In the genomic region with DNA sequence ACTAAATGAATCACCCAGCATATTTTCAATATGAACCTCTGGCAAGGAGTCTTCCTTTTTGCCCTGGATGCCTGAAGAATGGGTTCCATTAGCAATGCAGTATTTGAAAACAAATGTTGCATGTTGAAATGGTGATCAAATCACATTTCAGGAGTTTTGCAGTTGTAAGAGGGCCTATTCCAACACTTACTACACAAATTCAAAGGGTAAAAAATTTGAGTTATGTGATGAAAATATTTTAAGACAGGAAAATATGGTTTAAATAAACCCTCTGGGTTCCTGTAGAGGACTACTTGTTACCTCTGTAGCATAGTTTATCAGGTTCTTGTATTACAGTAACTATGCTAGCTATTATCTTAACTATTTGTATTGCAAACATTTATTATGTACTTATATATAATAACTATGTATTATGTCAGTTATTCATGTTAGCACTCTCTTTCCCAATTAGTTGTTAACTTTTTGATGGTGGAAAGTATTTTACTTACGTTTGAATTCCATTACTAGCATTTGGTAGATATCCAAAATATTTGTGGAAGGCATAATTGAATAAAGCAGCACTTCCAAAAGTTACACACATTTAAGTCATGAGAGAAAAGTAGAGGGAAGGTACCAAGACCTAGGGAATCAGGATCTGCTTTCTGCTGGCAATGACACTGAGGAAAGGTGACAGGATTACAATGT, we compare ENCODE assay signal across 16 cellular contexts.
"Had no signal": no experiment of that assay in that cellular context is flagged by ENCODE, and none has a peak within 500 bp of the region (broad histone marks: within the 10 kb centered on the region; RNA-seq: fewer than 3 reads in every experiment).

No MANE protein-coding gene starts in this region.

- H3K27me3 Mint-ChIP-seq: naive thymus-derived CD4-positive, alpha-beta T cell had no signal

- H3K36me3 ChIP-seq: colonic mucosa, esophagus squamous epithelium, neutrophil, sigmoid colon had no signal

- H3K9me3 ChIP-seq: colonic mucosa, esophagus squamous epithelium, neutrophil, sigmoid colon had no signal

- H3K4me2 ChIP-seq: hepatocyte had no signal

- H3K4me3 Mint-ChIP-seq: naive thymus-derived CD4-positive, alpha-beta T cell had no signal

- H3K79me2 ChIP-seq: hepatocyte had no signal

- H3K27me3 ChIP-seq: colonic mucosa, esophagus squamous epithelium, hepatocyte, neutrophil, sigmoid colon had no signal

- ATAC-seq: left cardiac atrium; left ventricle myocardium superior; naive thymus-derived CD4-positive, alpha-beta T cell had no signal

- DNase-seq: colonic mucosa; dermis blood vessel endothelial cell; esophagus squamous epithelium; foreskin melanocyte; head of caudate nucleus; kidney; left cardiac atrium; left ventricle myocardium superior; naive thymus-derived CD4-positive, alpha-beta T cell; posterior cingulate gyrus; sigmoid colon; stimulated activated CD4-positive, alpha-beta T cell treated with anti-CD3 and anti-CD28 coated beads, Interleukin-2, amount 100 ng/mL, for 24 hours; stimulated activated naive CD4-positive, alpha-beta T cell had no signal

- H3K4me1 Mint-ChIP-seq: naive thymus-derived CD4-positive, alpha-beta T cell had no signal

- H2AFZ ChIP-seq: hepatocyte had no signal

- H3K4me1 ChIP-seq: colonic mucosa, sigmoid colon had no signal

- H3K27ac ChIP-seq: colonic mucosa, esophagus squamous epithelium, hepatocyte, neutrophil, sigmoid colon, skin epidermis had no signal

- H3K27ac Mint-ChIP-seq: naive thymus-derived CD4-positive, alpha-beta T cell had no signal

- H3K4me3 ChIP-seq: colonic mucosa, esophagus squamous epithelium, hepatocyte, sigmoid colon, skin epidermis had no signal
